ENCODE assay signal across 8 cellular contexts in the genomic region with DNA sequence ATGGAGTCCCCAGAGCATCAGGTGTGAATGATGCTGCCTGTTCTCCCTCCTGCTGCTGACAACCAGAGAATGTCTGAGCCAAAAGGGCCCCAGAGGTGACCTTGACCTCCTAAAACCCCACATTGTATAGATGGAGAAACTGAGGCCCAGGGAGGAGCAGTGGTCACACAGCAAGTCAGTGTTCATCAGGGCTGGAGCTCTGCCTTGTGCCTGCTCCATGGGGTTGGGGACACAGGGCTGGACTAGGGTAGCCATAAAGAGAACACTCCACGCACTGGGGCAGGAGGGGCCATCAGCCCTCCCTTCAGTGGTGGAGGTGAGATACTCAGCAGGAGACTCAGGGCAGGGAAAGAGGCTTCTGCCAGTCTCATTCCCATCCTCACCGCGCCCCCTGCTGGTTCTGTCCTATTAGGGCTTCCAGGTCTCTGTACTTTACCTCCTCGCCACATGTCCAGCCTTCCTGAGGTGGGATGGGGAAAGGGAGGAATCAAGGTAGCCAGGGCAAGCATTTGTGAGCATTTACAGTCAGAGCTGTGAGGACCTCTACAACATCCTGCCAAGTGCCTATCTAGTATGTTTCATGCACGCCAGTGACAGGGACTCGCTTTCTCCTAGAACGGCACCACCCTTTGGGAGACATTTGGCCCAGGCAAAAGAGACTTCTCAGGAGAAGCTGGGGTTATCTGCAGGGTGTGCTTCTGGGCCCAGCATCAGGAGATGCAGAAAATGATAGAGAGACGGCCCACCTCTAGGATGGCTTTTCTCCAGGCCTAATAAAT. TPM values are rescaled to one million over a fixed set of nuclear protein-coding genes. Genes with fewer than 3 reads are reported as not detected.
A peak's percentile ranks its signal among the peaks of the same experiment; 100 is the strongest.
DNase-seq lines count a peak whose midpoint lies in the region; ATAC-seq and TF ChIP-seq lines count a peak whose summit lies in the region.

No MANE protein-coding gene starts in this region.

- TF ChIP-seq CTCF in right atrium auricular region (IDR thresholded peaks at IDR 0.05): peak; percentile 57 to 80

- no peaks in the 10 kb centered on the region for H3K36me3 ChIP-seq in right atrium auricular region

- DNase-seq in DMS53 treated with DMSO at 0.1 percent for 48 hours (lab: John Stamatoyannopoulos, UW; ENCODE audit: unreplicated experiment): peak; percentile 90
- peak; percentile 74 for DNase-seq in KBM-7
- DNase-seq in SW480 (ENCODE audit: low spot score): peak; percentile 56
- DNase-seq in amniotic epithelial cell (ENCODE audit: low read depth): peak; percentile 68
- DNase-seq in right atrium auricular region (ENCODE audit: low spot score): peak; percentile 73
- DNase-seq in skeletal muscle cell (ENCODE audit: low read depth): peak; percentile 20
- DNase-seq in NCI-H2107 (lab: John Stamatoyannopoulos, UW): no peak

- ATAC-seq in HG03442 (IDR thresholded peaks at IDR 0.05; ENCODE audit: unreplicated experiment): no peak

- H3K4me3 ChIP-seq in right atrium auricular region (no peak overlapping the region), skeletal muscle cell (ENCODE audit: low read depth, low read length) (no peak overlapping the region)

- no peak overlapping the region for H3K27ac ChIP-seq in right atrium auricular region

- no peaks in the 10 kb centered on the region for H3K27me3 ChIP-seq in right atrium auricular region

- no peaks in the 10 kb centered on the region for H3K4me1 ChIP-seq in right atrium auricular region

- in situ Hi-C loops in KBM-7 (cut with MboI; ENCODE audit: low pct_unique_long_range_greater_than_20kb, low sequenced_read_pairs): no loop called here

- H3K9me3 ChIP-seq in right atrium auricular region: no peaks in the 10 kb centered on the region

RNA-seq across cellular contexts. Expression of gene NEU3, which starts 43.2 kb away (rescaled TPM):
- 1 to 10 TPM; 3.0 to 8.4 TPM for total RNA-seq in right atrium auricular region
